Comparison of ENCODE assay signal across 1 cellular context in genomic region chr9:101324245-101324804, GRCh38.
TF ChIP-seq lines count a peak whose summit lies in the region.

No MANE protein-coding gene starts in this region.

TF ChIP-seq in HepG2, 621 proteins besides CTCF, POLR2A, EP300 and RAD21 (continued from another document and continues in another):
- 0 out of 2 replicates have a peak, but pooled peaks have one; percentile 10 for TF ChIP-seq ZNF292 (CRISPR knock-in tag; IDR thresholded peaks at IDR 0.05; ENCODE audit: borderline replicate concordance, low read depth)
- TF ChIP-seq GPBP1L1 (CRISPR knock-in tag; IDR thresholded peaks at IDR 0.05) = no peak
- TF ChIP-seq DRAP1 (CRISPR knock-in tag; IDR thresholded peaks at IDR 0.05) = peak; percentile 38
- TF ChIP-seq ZMAT3 (CRISPR knock-in tag; conservative IDR thresholded peaks at IDR 0.05) = no peak
- no peak for TF ChIP-seq ZNF431 (CRISPR knock-in tag; IDR thresholded peaks at IDR 0.05; ENCODE audit: borderline replicate concordance, low read depth)
- TF ChIP-seq GLI4 (CRISPR knock-in tag; IDR thresholded peaks at IDR 0.05; ENCODE audit: borderline replicate concordance) = no peak
- no peak for TF ChIP-seq CHD2 (IDR thresholded peaks at IDR 0.05; ENCODE audit: low read depth, low read length)
- peak; percentile 86 for TF ChIP-seq FOXA3 (CRISPR knock-in tag; IDR thresholded peaks at IDR 0.05)
- TF ChIP-seq HNRNPLL (IDR thresholded peaks at IDR 0.05; ENCODE audit: low read depth, low read length, poor library complexity, severe bottlenecking) = no peak
- TF ChIP-seq POLR2G (IDR thresholded peaks at IDR 0.05; ENCODE audit: low read depth, low read length) = no peak
- TF ChIP-seq ARID5B (CRISPR knock-in tag; IDR thresholded peaks at IDR 0.05) = peak; percentile 83
- no peak for TF ChIP-seq ZBTB20 (CRISPR knock-in tag; IDR thresholded peaks at IDR 0.05; ENCODE audit: borderline replicate concordance, low read depth)
- TF ChIP-seq ZBTB3 (CRISPR knock-in tag; IDR thresholded peaks at IDR 0.05; ENCODE audit: borderline replicate concordance, low read depth) = no peak; the same call in 1 of the 2 replicates
- TF ChIP-seq ZNF781 (CRISPR knock-in tag; IDR thresholded peaks at IDR 0.05; ENCODE audit: borderline replicate concordance, not compliant biosample characterization) = no peak
- TF ChIP-seq RCOR2 (CRISPR knock-in tag; IDR thresholded peaks at IDR 0.05) = peak; percentile 67; the same call in 1 of the 2 replicates
- TF ChIP-seq ZNF17 (CRISPR knock-in tag; IDR thresholded peaks at IDR 0.05) = no peak
- TF ChIP-seq MAFF (IDR thresholded peaks at IDR 0.05; ENCODE audit: low read depth, low read length) = no peak
- no peak for TF ChIP-seq ZFAT (CRISPR knock-in tag; conservative IDR thresholded peaks at IDR 0.05)
- peak; percentile 100 for TF ChIP-seq ASH2L (IDR thresholded peaks at IDR 0.05; ENCODE audit: insufficient read length, low read depth, low read length)
- no peak for TF ChIP-seq RFXAP (CRISPR knock-in tag; IDR thresholded peaks at IDR 0.05; ENCODE audit: borderline replicate concordance)
- TF ChIP-seq YEATS4 (CRISPR knock-in tag; IDR thresholded peaks at IDR 0.05; ENCODE audit: borderline replicate concordance) = no peak
- TF ChIP-seq POLR2AphosphoS5 (IDR thresholded peaks at IDR 0.05; ENCODE audit: low read depth, low read length) = no peak
- no peak for TF ChIP-seq FOXK2 (IDR thresholded peaks at IDR 0.05)
- TF ChIP-seq ZNF724P (CRISPR knock-in tag; IDR thresholded peaks at IDR 0.05; ENCODE audit: borderline replicate concordance) = no peak
- TF ChIP-seq ZNF121 (CRISPR knock-in tag; IDR thresholded peaks at IDR 0.05) = no peak
- TF ChIP-seq IRF1 (CRISPR knock-in tag; IDR thresholded peaks at IDR 0.05; ENCODE audit: low read depth) = no peak
- TF ChIP-seq ZNF362 (CRISPR knock-in tag; IDR thresholded peaks at IDR 0.05; ENCODE audit: borderline replicate concordance) = peak; percentile 75
- TF ChIP-seq BRD4 (CRISPR knock-in tag; IDR thresholded peaks at IDR 0.05) = no peak
- TF ChIP-seq ZEB1 (IDR thresholded peaks at IDR 0.05; ENCODE audit: insufficient replicate concordance, low read depth) = no peak
- no peak for TF ChIP-seq GABPB1 (CRISPR knock-in tag; IDR thresholded peaks at IDR 0.05)
- 0 out of 2 replicates have a peak, but pooled peaks have one; percentile 56 for TF ChIP-seq MBD4 (IDR thresholded peaks at IDR 0.05; ENCODE audit: borderline replicate concordance, low read length)
- TF ChIP-seq CHD4 (IDR thresholded peaks at IDR 0.05; ENCODE audit: borderline replicate concordance, low read length) = peak; percentile 83; the same call in 1 of the 2 replicates
- peak; percentile 84 for TF ChIP-seq MED1 (CRISPR knock-in tag; IDR thresholded peaks at IDR 0.05)
- peak; percentile 93 for TF ChIP-seq PAXIP1 (CRISPR knock-in tag; conservative IDR thresholded peaks at IDR 0.05)
- peak; percentile 17; the same call in 1 of the 2 replicates for TF ChIP-seq ISL2 (CRISPR knock-in tag; IDR thresholded peaks at IDR 0.05)
- TF ChIP-seq JARID2 (CRISPR knock-in tag; IDR thresholded peaks at IDR 0.05; ENCODE audit: insufficient replicate concordance) = no peak
- no peak for TF ChIP-seq DZIP1 (CRISPR knock-in tag; IDR thresholded peaks at IDR 0.05)
- no peak for TF ChIP-seq ZNF710 (CRISPR knock-in tag; IDR thresholded peaks at IDR 0.05; ENCODE audit: borderline replicate concordance)
- no peak for TF ChIP-seq SRSF4 (IDR thresholded peaks at IDR 0.05; ENCODE audit: low read depth, low read length, poor library complexity, severe bottlenecking)
- TF ChIP-seq CENPBD1 (CRISPR knock-in tag; IDR thresholded peaks at IDR 0.05; ENCODE audit: borderline replicate concordance, low read depth) = no peak
- peak; percentile 14; the same call in 1 of the 2 replicates for TF ChIP-seq RBFOX2 (IDR thresholded peaks at IDR 0.05; ENCODE audit: low read depth, low read length)
- no peak for TF ChIP-seq ZNF782 (CRISPR knock-in tag; IDR thresholded peaks at IDR 0.05; ENCODE audit: borderline replicate concordance)
